ENCODE assay signal across 16 cellular contexts in genomic region chr14:99234366-99234765, GRCh38. TPM values are rescaled to one million over a fixed set of nuclear protein-coding genes. Genes with fewer than 3 reads are reported as not detected.
DNase-seq lines count a peak whose midpoint lies in the region; ATAC-seq and TF ChIP-seq lines count a peak whose summit lies in the region.
"Had no signal": no experiment of that assay in that cellular context is flagged by ENCODE, and none has a peak within 500 bp of the region (broad histone marks: within the 10 kb centered on the region; RNA-seq: fewer than 3 reads in every experiment).

No MANE protein-coding gene starts in this region.

- BruUV-seq in Caco-2 (replicated peaks; lab: Mats Ljungman, UMichigan) = no TSS peak

- H3K4me1 Mint-ChIP-seq in stimulated activated naive CD8-positive, alpha-beta T cell treated with anti-CD3 and anti-CD28 coated beads, Interleukin-15, Interleukin-2, amounts not matched to agents 100 ng/mL and 50 ng/mL, for 24 hours (ENCODE audit: low read depth) = peaks cover 98% of the 10 kb centered on the region
- peaks cover 87% of the 10 kb centered on the region for H3K4me1 Mint-ChIP-seq in activated T-helper 2 cell treated with anti-CD3 and anti-CD28 coated beads, Interferon-gamma antibody, Interleukin-2, Interleukin-4, amounts not matched to agents 10 μg/mL and 5 μg/mL and 100 μg/mL, durations not matched to agents 14 hours and 24 hours and 36 hours (ENCODE audit: low read depth)
- no peaks in the 10 kb centered on the region for H3K4me1 Mint-ChIP-seq in Caco-2 (ENCODE audit: low read depth, unreplicated experiment)

- H3K27ac ChIP-seq in Karpas-422 (ENCODE audit: low read length) (no peak overlapping the region), RWPE1 (no peak overlapping the region)
- H3K27ac ChIP-seq: body of pancreas, thoracic aorta had no signal

- ATAC-seq in stimulated activated naive CD8-positive, alpha-beta T cell treated with anti-CD3 and anti-CD28 coated beads, Interleukin-15, Interleukin-2, amounts not matched to agents 100 U/mL and 50 U/mL, for 24 hours = no peak
- ATAC-seq: body of pancreas, Right ventricle myocardium inferior had no signal

- no peak overlapping the region for H3K9ac ChIP-seq in Karpas-422 (ENCODE audit: low read length)

- H3K4me3 ChIP-seq in Caco-2 (ENCODE audit: low read depth, low read length) (no peak overlapping the region), Karpas-422 (ENCODE audit: low read length) (no peak overlapping the region)
- H3K4me3 ChIP-seq: body of pancreas, MG63, thoracic aorta had no signal

- H3K9me3 ChIP-seq in Caco-2 (no peaks in the 10 kb centered on the region), Karpas-422 (ENCODE audit: low read length) (0 out of 2 replicates have a peak, but pooled peaks cover 5% of the 10 kb centered on the region)
- H3K9me3 ChIP-seq: body of pancreas, MG63 had no signal

- no peaks in the 10 kb centered on the region for H3K27me3 Mint-ChIP-seq in stimulated activated naive CD8-positive, alpha-beta T cell treated with anti-CD3 and anti-CD28 coated beads, Interleukin-15, Interleukin-2, amounts not matched to agents 100 ng/mL and 50 ng/mL, for 24 hours
- H3K27me3 Mint-ChIP-seq in activated T-helper 2 cell treated with anti-CD3 and anti-CD28 coated beads, Interferon-gamma antibody, Interleukin-2, Interleukin-4, amounts not matched to agents 10 μg/mL and 5 μg/mL and 100 μg/mL, durations not matched to agents 14 hours and 24 hours and 36 hours (ENCODE audit: low read depth) = no peaks in the 10 kb centered on the region
- no peaks in the 10 kb centered on the region for H3K27me3 Mint-ChIP-seq in Caco-2 (ENCODE audit: insufficient read depth, unreplicated experiment)

- CTCF ChIA-PET in Caco-2 (lab: Charles Lee) = no interaction called here
- CTCF ChIA-PET in RWPE1 (lab: Yijun Ruan, JAX) = interaction anchor here (0.6 kb wide), 1 partner anchor 38 kb away, joined by 4 read pairs; no protein-coding TSS in a partner anchor

- H3K36me3 ChIP-seq in Caco-2 (ENCODE audit: control insufficient read depth, insufficient read depth, low read length) (no peaks in the 10 kb centered on the region), Karpas-422 (ENCODE audit: insufficient read depth, low read length) (no peaks in the 10 kb centered on the region)
- H3K36me3 ChIP-seq: MG63, thoracic aorta had no signal

- DNase-seq in stimulated activated naive CD8-positive, alpha-beta T cell treated with anti-CD3 and anti-CD28 coated beads, Interleukin-15, Interleukin-2, amounts not matched to agents 100 U/mL and 50 U/mL, for 24 hours = no peak
- no peak for DNase-seq in activated T-helper 2 cell treated with anti-CD3 and anti-CD28 coated beads, Interferon-gamma antibody, Interleukin-2, Interleukin-4, amounts not matched to agents 10 μg/mL and 5 μg/mL and 100 μg/mL, durations not matched to agents 14 hours and 24 hours and 36 hours (ENCODE audit: low spot score)
- peak; percentile 11 for DNase-seq in kidney tubule cell (ENCODE audit: low spot score)
- no peak for DNase-seq in Caco-2
- DNase-seq in cardiac septum (ENCODE audit: low spot score) = no peak
- no peak for DNase-seq in Karpas-422
- no peak for DNase-seq in RWPE1 (ENCODE audit: low spot score)
- DNase-seq: body of pancreas, DMS79 treated with DMSO at 0.1 percent for 48 hours, MG63, NCI-H2081 treated with DMSO at 0.1 percent for 48 hours, NCI-H774 had no signal

- peaks cover 29% of the 10 kb centered on the region for H3K36me3 Mint-ChIP-seq in stimulated activated naive CD8-positive, alpha-beta T cell treated with anti-CD3 and anti-CD28 coated beads, Interleukin-15, Interleukin-2, amounts not matched to agents 100 ng/mL and 50 ng/mL, for 24 hours (ENCODE audit: low read depth)
- H3K36me3 Mint-ChIP-seq in activated T-helper 2 cell treated with anti-CD3 and anti-CD28 coated beads, Interferon-gamma antibody, Interleukin-2, Interleukin-4, amounts not matched to agents 10 μg/mL and 5 μg/mL and 100 μg/mL, durations not matched to agents 14 hours and 24 hours and 36 hours (ENCODE audit: low read depth) = peaks cover 31% of the 10 kb centered on the region
- H3K36me3 Mint-ChIP-seq in Caco-2 (ENCODE audit: insufficient read depth, unreplicated experiment) = no peaks in the 10 kb centered on the region

- H4K20me1 ChIP-seq in Karpas-422 (ENCODE audit: insufficient read depth, low read depth, low read length) = no peaks in the 10 kb centered on the region

- H3K4me1 ChIP-seq in Caco-2 (no peaks in the 10 kb centered on the region), Karpas-422 (ENCODE audit: low read length) (no peaks in the 10 kb centered on the region)
- H3K4me1 ChIP-seq: body of pancreas had no signal

- no peak overlapping the region for H2AFZ ChIP-seq in Karpas-422 (ENCODE audit: low read length)

- no peaks in the 10 kb centered on the region for H3K9me2 ChIP-seq in Karpas-422 (replicated peaks; ENCODE audit: insufficient read depth, low read length)

- H3K27ac Mint-ChIP-seq in stimulated activated naive CD8-positive, alpha-beta T cell treated with anti-CD3 and anti-CD28 coated beads, Interleukin-15, Interleukin-2, amounts not matched to agents 100 ng/mL and 50 ng/mL, for 24 hours = peak overlapping the region; percentile 99
- H3K27ac Mint-ChIP-seq in activated T-helper 2 cell treated with anti-CD3 and anti-CD28 coated beads, Interferon-gamma antibody, Interleukin-2, Interleukin-4, amounts not matched to agents 10 μg/mL and 5 μg/mL and 100 μg/mL, durations not matched to agents 14 hours and 24 hours and 36 hours = peak overlapping the region; percentile 94
- H3K27ac Mint-ChIP-seq in Caco-2 (ENCODE audit: unreplicated experiment) = no peak overlapping the region

- H3K27me3 ChIP-seq in Caco-2 (replicated peaks; ENCODE audit: control insufficient read depth, insufficient read depth, low read length) (no peaks in the 10 kb centered on the region), Karpas-422 (ENCODE audit: low read length) (no peaks in the 10 kb centered on the region)
- H3K27me3 ChIP-seq: body of pancreas, foreskin keratinocyte, MG63 had no signal

- H3K9me3 Mint-ChIP-seq in stimulated activated naive CD8-positive, alpha-beta T cell treated with anti-CD3 and anti-CD28 coated beads, Interleukin-15, Interleukin-2, amounts not matched to agents 100 ng/mL and 50 ng/mL, for 24 hours = no peaks in the 10 kb centered on the region
- no peaks in the 10 kb centered on the region for H3K9me3 Mint-ChIP-seq in activated T-helper 2 cell treated with anti-CD3 and anti-CD28 coated beads, Interferon-gamma antibody, Interleukin-2, Interleukin-4, amounts not matched to agents 10 μg/mL and 5 μg/mL and 100 μg/mL, durations not matched to agents 14 hours and 24 hours and 36 hours
- no peaks in the 10 kb centered on the region for H3K9me3 Mint-ChIP-seq in Caco-2 (ENCODE audit: unreplicated experiment)

- H3K79me2 ChIP-seq in Karpas-422 (ENCODE audit: low read length) = no peaks in the 10 kb centered on the region

- H3K4me2 ChIP-seq in Karpas-422 (ENCODE audit: low read depth, low read length, poor library complexity, severe bottlenecking) = no peak overlapping the region

- TF ChIP-seq CTCF in Caco-2 (IDR thresholded peaks at IDR 0.05; ENCODE audit: insufficient read depth in 1 of 2, low read depth in 1 of 2, low read length in 1 of 2, severe bottlenecking in 1 of 2, unreplicated experiment in 1 of 2) = no peak
- TF ChIP-seq CTCF in RWPE1 (conservative IDR thresholded peaks at IDR 0.05; ENCODE audit: low read depth) = no peak

- peak overlapping the region; percentile 77 for H3K4me3 Mint-ChIP-seq in stimulated activated naive CD8-positive, alpha-beta T cell treated with anti-CD3 and anti-CD28 coated beads, Interleukin-15, Interleukin-2, amounts not matched to agents 100 ng/mL and 50 ng/mL, for 24 hours
- peak overlapping the region; percentile 54 for H3K4me3 Mint-ChIP-seq in activated T-helper 2 cell treated with anti-CD3 and anti-CD28 coated beads, Interferon-gamma antibody, Interleukin-2, Interleukin-4, amounts not matched to agents 10 μg/mL and 5 μg/mL and 100 μg/mL, durations not matched to agents 14 hours and 24 hours and 36 hours (ENCODE audit: low read depth)
- no peak overlapping the region for H3K4me3 Mint-ChIP-seq in Caco-2 (ENCODE audit: unreplicated experiment)

- intact Hi-C loops in activated T-helper 2 cell treated with anti-CD3 and anti-CD28 coated beads, Interferon-gamma antibody, Interleukin-2, Interleukin-4, amounts not matched to agents 10 μg/mL and 5 μg/mL and 100 μg/mL, durations not matched to agents 14 hours and 24 hours and 36 hours (cut with micrococcal nuclease) = loop anchor here (2.0 to 10.0 kb wide), 3 partner anchors 18 to 830 kb away; partner anchors contain the start of gene EVL
- intact Hi-C loops in Caco-2 (cut with micrococcal nuclease; ENCODE audit: unreplicated experiment) (no loop called here), cardiac septum (cut with DNase I) (no loop called here)

- POLR2A ChIA-PET in Caco-2 (lab: Charles Lee) (no interaction called here), RWPE1 (lab: Yijun Ruan, JAX; ENCODE audit: low non-redundant PET) (no interaction called here)

RNA-seq across cellular contexts. Expression of gene BCL11B, which starts 37.6 kb away (rescaled TPM):
- 34.1 and 34.9 TPM in 2 replicates for total RNA-seq in activated T-helper 2 cell treated with anti-CD3 and anti-CD28 coated beads, Interferon-gamma antibody, Interleukin-2, Interleukin-4, amounts not matched to agents 10 μg/mL and 5 μg/mL and 100 μg/mL, durations not matched to agents 14 hours and 24 hours and 36 hours
- total RNA-seq in Caco-2 (2022) (0.05 TPM in 1 of 2 replicates, not detected in the other), cardiac septum (0.16 TPM)
- total RNA-seq in Karpas-422 (2014; rRNA removed; shearing (Covaris generic); ENCODE audit: low replicate concordance) = not detected in 2 replicates

Comparison
In these comparisons a context has a peak if more than half of its experiments do, and no peak if none do; other contexts are left out.
1. RNA of gene BCL11B, which starts 37.6 kb away (total RNA-seq): 34.1 to 34.9 TPM in activated T-helper 2 cell treated with anti-CD3 and anti-CD28 coated beads, Interferon-gamma antibody, Interleukin-2, Interleukin-4, amounts not matched to agents 10 μg/mL and 5 μg/mL and 100 μg/mL, durations not matched to agents 14 hours and 24 hours and 36 hours; 0.16 TPM in cardiac septum (single experiment), 0.05 TPM in Caco-2 and not detected in Karpas-422; every median in the first group is over 10 times any median in the second.